12 cellular contexts compared by ENCODE assay signal in the genomic region with DNA sequence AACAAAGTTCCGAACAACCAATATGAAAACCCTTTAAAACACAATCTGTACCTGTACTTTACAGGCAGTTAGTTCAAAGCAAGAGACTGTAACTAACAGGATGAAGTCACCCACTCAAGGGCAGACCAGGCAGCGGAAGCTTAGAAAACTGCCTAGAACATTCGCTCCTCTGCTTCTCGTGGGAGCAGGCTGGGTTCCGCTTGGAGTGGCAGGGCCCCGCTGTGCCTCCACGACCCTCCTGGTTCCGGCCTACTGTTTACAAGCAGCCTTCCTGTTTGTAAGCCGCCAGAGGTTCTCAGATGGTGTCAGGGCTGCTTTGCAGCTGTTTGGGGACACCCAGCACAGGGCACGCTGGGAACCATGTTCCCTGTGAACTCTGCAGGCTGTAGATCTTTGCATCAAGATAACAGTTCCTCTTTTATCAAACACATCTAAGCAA. TPM values are rescaled to one million over a fixed set of nuclear protein-coding genes. Genes with fewer than 3 reads are reported as not detected.
A peak's percentile ranks its signal among the peaks of the same experiment; 100 is the strongest.
DNase-seq lines count a peak whose midpoint lies in the region; ATAC-seq and TF ChIP-seq lines count a peak whose summit lies in the region.
"Had no signal": no experiment of that assay in that cellular context is flagged by ENCODE, and none has a peak within 500 bp of the region (broad histone marks: within the 10 kb centered on the region; RNA-seq: fewer than 3 reads in every experiment).

No MANE protein-coding gene starts in this region.

- no peaks in the 10 kb centered on the region for H3K36me3 Mint-ChIP-seq in nephron progenitor cell (ENCODE audit: low read depth)

- ATAC-seq in GM19395 (IDR thresholded peaks at IDR 0.05; ENCODE audit: unreplicated experiment): no peak
- ATAC-seq in GM21390 (IDR thresholded peaks at IDR 0.05; ENCODE audit: unreplicated experiment): no peak
- ATAC-seq: activated T-helper 17 cell treated with anti-CD3 and anti-CD28 coated beads, Interleukin-2, amount 50 U/mL, for 72 hours had no signal

- no peaks in the 10 kb centered on the region for H3K36me3 ChIP-seq in KOPT-K1 (ENCODE audit: insufficient read depth, low read length)

- H3K4me1 Mint-ChIP-seq in nephron progenitor cell: peaks cover 86% of the 10 kb centered on the region
- H3K4me1 Mint-ChIP-seq: activated T-helper 17 cell treated with anti-CD3 and anti-CD28 coated beads, Interleukin-2, amount 50 U/mL, for 72 hours had no signal

- H3K27me3 Mint-ChIP-seq in nephron progenitor cell (ENCODE audit: low read depth, poor library complexity): peaks cover 12% of the 10 kb centered on the region

- H3K4me3 Mint-ChIP-seq in nephron progenitor cell: no peak overlapping the region
- H3K4me3 Mint-ChIP-seq: activated T-helper 17 cell treated with anti-CD3 and anti-CD28 coated beads, Interleukin-2, amount 50 U/mL, for 72 hours had no signal

- peaks cover under 1% of the 10 kb centered on the region for H3K9me3 ChIP-seq in KOPT-K1 (ENCODE audit: insufficient read depth, low read length, poor library complexity, severe bottlenecking)

- peak overlapping the region; percentile 27 for H3K27ac ChIP-seq in KOPT-K1 (ENCODE audit: low read depth, low read length, poor library complexity, severe bottlenecking)

- no peak overlapping the region for H3K27ac Mint-ChIP-seq in nephron progenitor cell
- H3K27ac Mint-ChIP-seq: activated T-helper 17 cell treated with anti-CD3 and anti-CD28 coated beads, Interleukin-2, amount 50 U/mL, for 72 hours had no signal

- H3K4me3 ChIP-seq in choroid plexus epithelial cell (ENCODE audit: low read depth, low read length): no peak overlapping the region

- DNase-seq in NCI-H2107 treated with DMSO at 0.1 percent for 48 hours (lab: John Stamatoyannopoulos, UW; ENCODE audit: unreplicated experiment) (peak; percentile 13), NCI-H2107 (lab: John Stamatoyannopoulos, UW) (no peak), choroid plexus epithelial cell (ENCODE audit: low read depth) (peak; percentile 10), posterior vena cava (ENCODE audit: low spot score) (peak; percentile 54), nephron progenitor cell (no peak)
- DNase-seq: dermis blood vessel endothelial cell, foreskin fibroblast, NCI-H187 had no signal

- TF ChIP-seq CTCF in choroid plexus epithelial cell (conservative IDR thresholded peaks at IDR 0.05; ENCODE audit: low read depth, low read length) (no peak), nephron progenitor cell (IDR thresholded peaks at IDR 0.05) (no peak)

- intact Hi-C loops in posterior vena cava (cut with DNase I): no loop called here

- no peaks in the 10 kb centered on the region for H3K9me3 Mint-ChIP-seq in nephron progenitor cell
- H3K9me3 Mint-ChIP-seq: activated T-helper 17 cell treated with anti-CD3 and anti-CD28 coated beads, Interleukin-2, amount 50 U/mL, for 72 hours had no signal

RNA-seq across cellular contexts. Expression of a gene that starts 31.3 kb away (rescaled TPM):
- total RNA-seq in posterior vena cava: not detected
- total RNA-seq: activated T-helper 17 cell treated with anti-CD3 and anti-CD28 coated beads, Interleukin-2, amount 50 U/mL, for 72 hours; dermis blood vessel endothelial cell had no signal

Comparison
In these comparisons a context has a peak if more than half of its experiments do, and no peak if none do; other contexts are left out.
1. DNase-seq: peak in NCI-H2107 treated with DMSO at 0.1 percent for 48 hours (single experiment), choroid plexus epithelial cell (single experiment) and posterior vena cava (single experiment); none in NCI-H2107 (single experiment) and nephron progenitor cell (single experiment).